9 cellular contexts compared by ENCODE assay signal in the genomic region with DNA sequence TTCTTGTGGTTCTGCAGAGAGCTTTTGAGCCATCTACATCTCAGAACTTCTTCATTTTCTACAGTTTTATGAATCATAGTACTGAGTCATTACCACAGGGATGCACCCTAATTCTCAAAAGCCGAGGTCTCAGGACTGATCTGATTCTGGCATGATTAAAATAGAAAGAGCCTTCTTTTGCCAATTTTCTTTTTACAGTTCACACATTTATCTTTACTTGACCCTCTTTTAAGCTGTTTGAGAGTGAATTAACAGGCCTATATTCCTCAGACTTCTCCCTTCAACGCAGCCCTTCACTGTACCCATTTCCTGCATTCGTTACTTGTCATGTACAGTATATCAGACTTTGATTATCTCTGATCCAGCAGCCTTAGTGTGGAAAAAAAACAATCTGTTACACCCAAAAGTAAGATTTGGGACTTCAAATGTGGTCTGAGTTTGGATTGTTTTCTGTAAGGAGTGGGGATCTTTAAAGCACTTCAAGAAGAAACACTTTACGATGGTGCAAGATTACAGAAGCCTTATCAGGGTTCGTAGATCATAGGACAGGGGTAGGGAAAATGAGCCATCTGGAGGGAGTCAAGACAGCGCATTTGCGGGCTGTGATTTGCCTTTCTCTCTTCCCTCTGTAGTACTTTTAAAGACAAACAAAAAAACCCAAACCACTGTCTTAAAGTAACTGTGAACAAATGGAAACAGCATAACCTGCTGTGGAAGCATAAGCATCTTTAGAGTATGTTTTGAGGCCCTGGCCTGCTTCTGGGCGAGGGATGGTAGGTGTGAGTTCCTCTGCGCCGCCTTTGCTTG. TPM values are rescaled to one million over a fixed set of nuclear protein-coding genes. Genes with fewer than 3 reads are reported as not detected.
DNase-seq lines count a peak whose midpoint lies in the region; ATAC-seq, FAIRE-seq and TF ChIP-seq lines count a peak whose summit lies in the region.
"Had no signal": no experiment of that assay in that cellular context is flagged by ENCODE, and none has a peak within 500 bp of the region (broad histone marks: within the 10 kb centered on the region; RNA-seq: fewer than 3 reads in every experiment).

No MANE protein-coding gene starts in this region.

- BruUV-seq in PC-3 (replicated peaks; lab: Mats Ljungman, UMichigan) = no TSS peak

- H3K79me2 ChIP-seq in PC-3 (ENCODE audit: low read length) = no peaks in the 10 kb centered on the region

- H2AFZ ChIP-seq in PC-3 (ENCODE audit: low read length) = no peak overlapping the region

- H3K4me3 ChIP-seq in PC-3 (ENCODE audit: low read length) (no peak overlapping the region), pancreas (no peak overlapping the region), lower leg skin (ENCODE audit: low read depth, poor library complexity, severe bottlenecking) (no peak overlapping the region), SJCRH30 (no peak overlapping the region)

- peak; percentile 49 for FAIRE-seq in pancreas (lab: Jason Lieb, UNC)

- H3K27me3 ChIP-seq in PC-3 (ENCODE audit: low read length) = no peaks in the 10 kb centered on the region
- H3K27me3 ChIP-seq in pancreas = no peaks in the 10 kb centered on the region
- H3K27me3 ChIP-seq in SJCRH30 = no peaks in the 10 kb centered on the region

- no peaks in the 10 kb centered on the region for H4K20me1 ChIP-seq in PC-3 (ENCODE audit: low read length)

- 85 to 94% methylated on average over 10 of the region's 10 CpGs for WGBS in pancreas, 2 donors
- 64 to 77% methylated on average over 10 of the region's 10 CpGs for WGBS in lower leg skin, 2 donors

- no peaks in the 10 kb centered on the region for H3F3A ChIP-seq in PC-3 (ENCODE audit: low read length, unreplicated experiment)

- H3K4me1 ChIP-seq in PC-3 (ENCODE audit: insufficient read depth, low read length) (peaks cover 46% of the 10 kb centered on the region), pancreas (peaks cover 0 to 10% (median under 1%) of the 10 kb centered on the region in 3 donors), SJCRH30 (no peaks in the 10 kb centered on the region; the same call in 1 of the 2 replicates)

- POLR2A ChIA-PET in PC-3 (lab: Charles Lee; ENCODE audit: unreplicated experiment) = no interaction called here

- no peaks in the 10 kb centered on the region for H3K9me2 ChIP-seq in PC-3 (replicated peaks; ENCODE audit: low read length)

- 0 out of 2 replicates have a peak, but pooled peaks cover 2% of the 10 kb centered on the region for H3K36me3 ChIP-seq in PC-3 (ENCODE audit: low read depth, low read length)
- no peaks in the 10 kb centered on the region for H3K36me3 ChIP-seq in pancreas
- H3K36me3 ChIP-seq in SJCRH30 = no peaks in the 10 kb centered on the region; the same call in 1 of the 2 replicates

- H3K9me3 ChIP-seq in PC-3 (ENCODE audit: low read length) = no peaks in the 10 kb centered on the region
- H3K9me3 ChIP-seq in pancreas = no peaks in the 10 kb centered on the region
- H3K9me3 ChIP-seq in SJCRH30 (replicated peaks) = no peaks in the 10 kb centered on the region

- peak; percentile 47 for DNase-seq in activated naive CD4-positive, alpha-beta T cell treated with Interleukin-2 at 50 U/mL for 16 hours
- DNase-seq in activated naive CD4-positive, alpha-beta T cell treated with anti-CD3 and anti-CD28 coated beads, Interleukin-2, amount 50 U/mL, for 16 hours = no peak
- DNase-seq in PC-3 (peak; percentile 59), caudate nucleus (lab: John Stamatoyannopoulos, UW) (peak in 2 of 61 donors; percentile 11 to 35), pancreas (no peak), lower leg skin (ENCODE audit: low spot score in 2 of 2) (no peak), SJCRH30 (no peak)
- DNase-seq: DND-41 had no signal

- intact Hi-C loops in PC-3 (cut with micrococcal nuclease) (no loop called here), pancreas (cut with DNase I) (no loop called here), lower leg skin (cut with DNase I; ENCODE audit: low total_unique reads) (no loop called here)

- ATAC-seq in HG02884 (IDR thresholded peaks at IDR 0.05; ENCODE audit: unreplicated experiment) = peak; percentile 91
- ATAC-seq in PC-3 = peak; percentile 73
- ATAC-seq in pancreas = peak in 3 of 4 donors; percentile 59 to 82 (median 82)

- peak overlapping the region; percentile 27; the same call in 1 of the 2 replicates for H3K4me2 ChIP-seq in PC-3 (ENCODE audit: low read length)

- TF ChIP-seq CTCF in PC-3 (conservative IDR thresholded peaks at IDR 0.05; ENCODE audit: low read depth, low read length) (no peak), pancreas (IDR thresholded peaks at IDR 0.05) (no peak), lower leg skin (IDR thresholded peaks at IDR 0.05) (no peak)

- peak overlapping the region; percentile 24; the same call in 1 of the 2 replicates for H3K9ac ChIP-seq in PC-3 (ENCODE audit: low read length)

- H3K27ac ChIP-seq in PC-3 (ENCODE audit: low read length) = peak overlapping the region; percentile 60
- peak overlapping the region; percentile 39 for H3K27ac ChIP-seq in caudate nucleus (ENCODE audit: low read depth, low read length)
- peak overlapping the region in 2 of 4 donors; percentile 24 to 42 for H3K27ac ChIP-seq in pancreas
- H3K27ac ChIP-seq in SJCRH30 = no peak overlapping the region

- CTCF ChIA-PET in PC-3 (lab: Charles Lee) = no interaction called here

- no peak for TF ChIP-seq POLR2A in lower leg skin (IDR thresholded peaks at IDR 0.05)

RNA-seq across cellular contexts. Expression of gene GPR183, which starts 15.3 kb away (rescaled TPM):
- not detected in 2 replicates for total RNA-seq in PC-3 (2014; rRNA removed)
- total RNA-seq in pancreas = 1 to 10 TPM in 3 of 6 donors, under 1 TPM in 3; 0.23 to 3.5 (median 1.1) TPM
- polyA plus RNA-seq in pancreas = 1 to 10 TPM in 1 of 2 donors, under 1 TPM in 1; 0.61 to 1.2 TPM
- total RNA-seq in lower leg skin = 10 to 100 TPM in 2 of 4 donors, 1 to 10 TPM in 2; 2.3 to 13.7 (median 9.1) TPM
- total RNA-seq in SJCRH30 (2014; rRNA removed; shearing (Covaris generic)) = not detected in 2 replicates

Comparison
In these comparisons a context has a peak if more than half of its experiments do, and no peak if none do; other contexts are left out.
1. DNase-seq: peak in activated naive CD4-positive, alpha-beta T cell treated with Interleukin-2 at 50 U/mL for 16 hours (single experiment) and PC-3 (single experiment); none in activated naive CD4-positive, alpha-beta T cell treated with anti-CD3 and anti-CD28 coated beads, Interleukin-2, amount 50 U/mL, for 16 hours (single experiment), pancreas (0 of 6), lower leg skin (0 of 2) and SJCRH30 (0 of 2).
2. Peak in every context shown above with its lines, with median percentiles within 50 percentile points of each other: ATAC-seq.